Comparison of ENCODE assay signal across 1 cellular context in the genomic region with DNA sequence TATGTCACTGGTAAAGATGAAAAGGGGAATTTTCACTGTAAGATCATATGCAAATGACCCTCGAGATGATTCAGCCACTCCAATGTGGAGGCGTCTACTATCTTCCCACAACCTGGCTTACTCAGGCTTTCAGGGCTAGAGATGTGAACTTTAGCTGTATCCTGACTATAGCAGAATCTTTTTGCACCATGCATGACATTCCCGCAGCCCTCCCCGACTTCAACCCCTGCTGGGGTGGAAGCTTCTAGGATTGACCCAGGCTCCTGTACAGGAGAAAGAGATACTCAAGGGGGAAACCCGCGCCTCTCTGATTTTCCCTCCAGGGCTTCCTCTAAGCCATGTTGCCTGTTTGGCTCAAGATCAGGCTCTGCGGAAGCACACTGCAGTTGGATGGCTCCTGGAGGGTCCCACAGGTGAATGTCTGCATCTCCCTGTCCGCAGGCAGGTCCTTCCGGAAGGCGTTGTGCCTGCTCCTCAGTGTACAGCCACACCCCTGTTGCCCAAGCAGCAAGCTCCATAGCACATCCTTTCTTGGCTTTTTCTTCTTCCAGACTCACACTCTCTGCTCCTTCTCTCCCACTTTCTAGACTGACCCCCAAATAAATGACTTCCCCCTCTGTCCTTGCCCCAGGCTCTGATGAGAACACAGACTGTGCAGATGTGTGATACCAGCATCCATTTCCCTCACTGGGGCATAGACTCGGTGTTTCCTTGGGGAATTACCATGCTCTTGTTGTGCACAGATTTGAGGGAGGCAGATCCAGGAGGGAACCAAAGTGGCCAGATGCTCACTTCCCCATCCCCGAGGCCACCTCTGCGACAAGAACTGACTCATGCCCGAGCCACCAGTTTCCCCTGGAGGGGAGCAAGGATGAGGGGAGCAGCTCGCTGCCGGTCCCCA.
TF ChIP-seq lines count a peak whose summit lies in the region.

No MANE protein-coding gene starts in this region.

TF ChIP-seq in GM12878, 131 proteins besides CTCF, POLR2A, EP300 and RAD21 (continued from another document and continues in another):
- TF ChIP-seq MAX (IDR thresholded peaks at IDR 0.05; ENCODE audit: low read depth, low read length) = no peak
- TF ChIP-seq, protein P1, sequence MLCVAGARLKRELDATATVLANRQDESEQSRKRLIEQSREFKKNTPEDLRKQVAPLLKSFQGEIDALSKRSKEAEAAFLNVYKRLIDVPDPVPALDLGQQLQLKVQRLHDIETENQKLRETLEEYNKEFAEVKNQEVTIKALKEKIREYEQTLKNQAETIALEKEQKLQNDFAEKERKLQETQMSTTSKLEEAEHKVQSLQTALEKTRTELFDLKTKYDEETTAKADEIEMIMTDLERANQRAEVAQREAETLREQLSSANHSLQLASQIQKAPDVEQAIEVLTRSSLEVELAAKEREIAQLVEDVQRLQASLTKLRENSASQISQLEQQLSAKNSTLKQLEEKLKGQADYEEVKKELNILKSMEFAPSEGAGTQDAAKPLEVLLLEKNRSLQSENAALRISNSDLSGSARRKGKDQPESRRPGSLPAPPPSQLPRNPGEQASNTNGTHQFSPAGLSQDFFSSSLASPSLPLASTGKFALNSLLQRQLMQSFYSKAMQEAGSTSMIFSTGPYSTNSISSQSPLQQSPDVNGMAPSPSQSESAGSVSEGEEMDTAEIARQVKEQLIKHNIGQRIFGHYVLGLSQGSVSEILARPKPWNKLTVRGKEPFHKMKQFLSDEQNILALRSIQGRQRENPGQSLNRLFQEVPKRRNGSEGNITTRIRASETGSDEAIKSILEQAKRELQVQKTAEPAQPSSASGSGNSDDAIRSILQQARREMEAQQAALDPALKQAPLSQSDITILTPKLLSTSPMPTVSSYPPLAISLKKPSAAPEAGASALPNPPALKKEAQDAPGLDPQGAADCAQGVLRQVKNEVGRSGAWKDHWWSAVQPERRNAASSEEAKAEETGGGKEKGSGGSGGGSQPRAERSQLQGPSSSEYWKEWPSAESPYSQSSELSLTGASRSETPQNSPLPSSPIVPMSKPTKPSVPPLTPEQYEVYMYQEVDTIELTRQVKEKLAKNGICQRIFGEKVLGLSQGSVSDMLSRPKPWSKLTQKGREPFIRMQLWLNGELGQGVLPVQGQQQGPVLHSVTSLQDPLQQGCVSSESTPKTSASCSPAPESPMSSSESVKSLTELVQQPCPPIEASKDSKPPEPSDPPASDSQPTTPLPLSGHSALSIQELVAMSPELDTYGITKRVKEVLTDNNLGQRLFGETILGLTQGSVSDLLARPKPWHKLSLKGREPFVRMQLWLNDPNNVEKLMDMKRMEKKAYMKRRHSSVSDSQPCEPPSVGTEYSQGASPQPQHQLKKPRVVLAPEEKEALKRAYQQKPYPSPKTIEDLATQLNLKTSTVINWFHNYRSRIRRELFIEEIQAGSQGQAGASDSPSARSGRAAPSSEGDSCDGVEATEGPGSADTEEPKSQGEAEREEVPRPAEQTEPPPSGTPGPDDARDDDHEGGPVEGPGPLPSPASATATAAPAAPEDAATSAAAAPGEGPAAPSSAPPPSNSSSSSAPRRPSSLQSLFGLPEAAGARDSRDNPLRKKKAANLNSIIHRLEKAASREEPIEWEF (IDR thresholded peaks at IDR 0.05; ENCODE audit: insufficient replicate concordance, low read depth, low read length) = no peak
- TF ChIP-seq NFIC (IDR thresholded peaks at IDR 0.05; ENCODE audit: low read depth, low read length) = no peak
- TF ChIP-seq ZNF207 (IDR thresholded peaks at IDR 0.05; ENCODE audit: borderline replicate concordance) = no peak
- TF ChIP-seq CBX5 (IDR thresholded peaks at IDR 0.05; ENCODE audit: low read depth) = no peak
- 0 out of 2 replicates have a peak, but pooled peaks have one; percentile 36 for TF ChIP-seq IKZF1 (conservative IDR thresholded peaks at IDR 0.05)
- no peak for TF ChIP-seq CHD4 (IDR thresholded peaks at IDR 0.05)
- no peak for TF ChIP-seq SMC3 (IDR thresholded peaks at IDR 0.05; ENCODE audit: borderline replicate concordance, low read length)
- no peak for TF ChIP-seq PAX8 (IDR thresholded peaks at IDR 0.05)
- no peak for TF ChIP-seq SMAD5 (IDR thresholded peaks at IDR 0.05; ENCODE audit: low read depth)
- TF ChIP-seq ZNF217 (IDR thresholded peaks at IDR 0.05) = no peak
- TF ChIP-seq, protein P2, sequence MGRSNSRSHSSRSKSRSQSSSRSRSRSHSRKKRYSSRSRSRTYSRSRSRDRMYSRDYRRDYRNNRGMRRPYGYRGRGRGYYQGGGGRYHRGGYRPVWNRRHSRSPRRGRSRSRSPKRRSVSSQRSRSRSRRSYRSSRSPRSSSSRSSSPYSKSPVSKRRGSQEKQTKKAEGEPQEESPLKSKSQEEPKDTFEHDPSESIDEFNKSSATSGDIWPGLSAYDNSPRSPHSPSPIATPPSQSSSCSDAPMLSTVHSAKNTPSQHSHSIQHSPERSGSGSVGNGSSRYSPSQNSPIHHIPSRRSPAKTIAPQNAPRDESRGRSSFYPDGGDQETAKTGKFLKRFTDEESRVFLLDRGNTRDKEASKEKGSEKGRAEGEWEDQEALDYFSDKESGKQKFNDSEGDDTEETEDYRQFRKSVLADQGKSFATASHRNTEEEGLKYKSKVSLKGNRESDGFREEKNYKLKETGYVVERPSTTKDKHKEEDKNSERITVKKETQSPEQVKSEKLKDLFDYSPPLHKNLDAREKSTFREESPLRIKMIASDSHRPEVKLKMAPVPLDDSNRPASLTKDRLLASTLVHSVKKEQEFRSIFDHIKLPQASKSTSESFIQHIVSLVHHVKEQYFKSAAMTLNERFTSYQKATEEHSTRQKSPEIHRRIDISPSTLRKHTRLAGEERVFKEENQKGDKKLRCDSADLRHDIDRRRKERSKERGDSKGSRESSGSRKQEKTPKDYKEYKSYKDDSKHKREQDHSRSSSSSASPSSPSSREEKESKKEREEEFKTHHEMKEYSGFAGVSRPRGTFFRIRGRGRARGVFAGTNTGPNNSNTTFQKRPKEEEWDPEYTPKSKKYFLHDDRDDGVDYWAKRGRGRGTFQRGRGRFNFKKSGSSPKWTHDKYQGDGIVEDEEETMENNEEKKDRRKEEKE (IDR thresholded peaks at IDR 0.05) = no peak
- no peak for TF ChIP-seq ZSCAN29 (IDR thresholded peaks at IDR 0.05)
- TF ChIP-seq CHD1 (IDR thresholded peaks at IDR 0.05; ENCODE audit: low read depth, low read length) = no peak
- no peak for TF ChIP-seq CHD2 (IDR thresholded peaks at IDR 0.05; ENCODE audit: borderline replicate concordance, low read depth, low read length)
- TF ChIP-seq, protein P3, sequence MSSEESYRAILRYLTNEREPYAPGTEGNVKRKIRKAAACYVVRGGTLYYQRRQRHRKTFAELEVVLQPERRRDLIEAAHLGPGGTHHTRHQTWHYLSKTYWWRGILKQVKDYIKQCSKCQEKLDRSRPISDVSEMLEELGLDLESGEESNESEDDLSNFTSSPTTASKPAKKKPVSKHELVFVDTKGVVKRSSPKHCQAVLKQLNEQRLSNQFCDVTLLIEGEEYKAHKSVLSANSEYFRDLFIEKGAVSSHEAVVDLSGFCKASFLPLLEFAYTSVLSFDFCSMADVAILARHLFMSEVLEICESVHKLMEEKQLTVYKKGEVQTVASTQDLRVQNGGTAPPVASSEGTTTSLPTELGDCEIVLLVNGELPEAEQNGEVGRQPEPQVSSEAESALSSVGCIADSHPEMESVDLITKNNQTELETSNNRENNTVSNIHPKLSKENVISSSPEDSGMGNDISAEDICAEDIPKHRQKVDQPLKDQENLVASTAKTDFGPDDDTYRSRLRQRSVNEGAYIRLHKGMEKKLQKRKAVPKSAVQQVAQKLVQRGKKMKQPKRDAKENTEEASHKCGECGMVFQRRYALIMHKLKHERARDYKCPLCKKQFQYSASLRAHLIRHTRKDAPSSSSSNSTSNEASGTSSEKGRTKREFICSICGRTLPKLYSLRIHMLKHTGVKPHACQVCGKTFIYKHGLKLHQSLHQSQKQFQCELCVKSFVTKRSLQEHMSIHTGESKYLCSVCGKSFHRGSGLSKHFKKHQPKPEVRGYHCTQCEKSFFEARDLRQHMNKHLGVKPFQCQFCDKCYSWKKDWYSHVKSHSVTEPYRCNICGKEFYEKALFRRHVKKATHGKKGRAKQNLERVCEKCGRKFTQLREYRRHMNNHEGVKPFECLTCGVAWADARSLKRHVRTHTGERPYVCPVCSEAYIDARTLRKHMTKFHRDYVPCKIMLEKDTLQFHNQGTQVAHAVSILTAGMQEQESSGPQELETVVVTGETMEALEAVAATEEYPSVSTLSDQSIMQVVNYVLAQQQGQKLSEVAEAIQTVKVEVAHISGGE (CRISPR knock-in tag; IDR thresholded peaks at IDR 0.05) = no peak
- TF ChIP-seq PML (IDR thresholded peaks at IDR 0.05; ENCODE audit: low read length) = no peak
- TF ChIP-seq RBBP5 (conservative IDR thresholded peaks at IDR 0.05) = no peak
- no peak for TF ChIP-seq BRCA1 (IDR thresholded peaks at IDR 0.05; ENCODE audit: low read depth, low read length)
- TF ChIP-seq ATF7 (IDR thresholded peaks at IDR 0.05; ENCODE audit: low read depth) = no peak
- no peak for TF ChIP-seq ZNF274 (IDR thresholded peaks at IDR 0.05; ENCODE audit: insufficient read depth, insufficient read length)
- no peak for TF ChIP-seq HDGF (IDR thresholded peaks at IDR 0.05)
- no peak for TF ChIP-seq NR2C1 (IDR thresholded peaks at IDR 0.05)
- no peak for TF ChIP-seq SREBF1 (IDR thresholded peaks at IDR 0.05; ENCODE audit: low read length)
- TF ChIP-seq IRF3 (IDR thresholded peaks at IDR 0.05) = no peak
- TF ChIP-seq BHLHE40 (IDR thresholded peaks at IDR 0.05; ENCODE audit: borderline replicate concordance in 1 of 2, low read depth in 2 of 2, low read length in 1 of 2) = no peak
- TF ChIP-seq MEF2B (IDR thresholded peaks at IDR 0.05; ENCODE audit: partially characterized antibody, poor library complexity, severe bottlenecking) = peak; percentile 60
- TF ChIP-seq FOS (IDR thresholded peaks at IDR 0.05; ENCODE audit: borderline replicate concordance, extremely low read depth, insufficient read length) = no peak
- TF ChIP-seq JUNB (IDR thresholded peaks at IDR 0.05) = peak; percentile 21; the same call in 1 of the 2 replicates
- no peak for TF ChIP-seq WRNIP1 (IDR thresholded peaks at IDR 0.05; ENCODE audit: borderline replicate concordance, low read depth, low read length)
- no peak for TF ChIP-seq NR2C2 (IDR thresholded peaks at IDR 0.05; ENCODE audit: borderline replicate concordance, control insufficient read depth, insufficient read length, low read depth)
- no peak for TF ChIP-seq BCL11A (IDR thresholded peaks at IDR 0.05; ENCODE audit: low read depth, low read length)
- no peak for TF ChIP-seq CBX3 (IDR thresholded peaks at IDR 0.05; ENCODE audit: borderline replicate concordance, low read depth)
- no peak for TF ChIP-seq MXI1 (IDR thresholded peaks at IDR 0.05; ENCODE audit: low read depth, low read length)
- TF ChIP-seq, protein P4, sequence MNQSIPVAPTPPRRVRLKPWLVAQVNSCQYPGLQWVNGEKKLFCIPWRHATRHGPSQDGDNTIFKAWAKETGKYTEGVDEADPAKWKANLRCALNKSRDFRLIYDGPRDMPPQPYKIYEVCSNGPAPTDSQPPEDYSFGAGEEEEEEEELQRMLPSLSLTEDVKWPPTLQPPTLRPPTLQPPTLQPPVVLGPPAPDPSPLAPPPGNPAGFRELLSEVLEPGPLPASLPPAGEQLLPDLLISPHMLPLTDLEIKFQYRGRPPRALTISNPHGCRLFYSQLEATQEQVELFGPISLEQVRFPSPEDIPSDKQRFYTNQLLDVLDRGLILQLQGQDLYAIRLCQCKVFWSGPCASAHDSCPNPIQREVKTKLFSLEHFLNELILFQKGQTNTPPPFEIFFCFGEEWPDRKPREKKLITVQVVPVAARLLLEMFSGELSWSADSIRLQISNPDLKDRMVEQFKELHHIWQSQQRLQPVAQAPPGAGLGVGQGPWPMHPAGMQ (IDR thresholded peaks at IDR 0.05; ENCODE audit: borderline replicate concordance) = no peak
- TF ChIP-seq SPI1 (IDR thresholded peaks at IDR 0.05; ENCODE audit: borderline replicate concordance, insufficient read depth, low read depth, low read length) = peak; percentile 58; the same call in 1 of the 2 replicates
- TF ChIP-seq, protein P5, sequence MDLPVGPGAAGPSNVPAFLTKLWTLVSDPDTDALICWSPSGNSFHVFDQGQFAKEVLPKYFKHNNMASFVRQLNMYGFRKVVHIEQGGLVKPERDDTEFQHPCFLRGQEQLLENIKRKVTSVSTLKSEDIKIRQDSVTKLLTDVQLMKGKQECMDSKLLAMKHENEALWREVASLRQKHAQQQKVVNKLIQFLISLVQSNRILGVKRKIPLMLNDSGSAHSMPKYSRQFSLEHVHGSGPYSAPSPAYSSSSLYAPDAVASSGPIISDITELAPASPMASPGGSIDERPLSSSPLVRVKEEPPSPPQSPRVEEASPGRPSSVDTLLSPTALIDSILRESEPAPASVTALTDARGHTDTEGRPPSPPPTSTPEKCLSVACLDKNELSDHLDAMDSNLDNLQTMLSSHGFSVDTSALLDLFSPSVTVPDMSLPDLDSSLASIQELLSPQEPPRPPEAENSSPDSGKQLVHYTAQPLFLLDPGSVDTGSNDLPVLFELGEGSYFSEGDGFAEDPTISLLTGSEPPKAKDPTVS (IDR thresholded peaks at IDR 0.05; ENCODE audit: low read depth, low read length) = no peak
- no peak for TF ChIP-seq TAF1 (IDR thresholded peaks at IDR 0.05; ENCODE audit: borderline replicate concordance, low read depth, low read length)
- TF ChIP-seq GATAD2B (conservative IDR thresholded peaks at IDR 0.05; ENCODE audit: low read depth) = no peak
- TF ChIP-seq, protein P6, sequence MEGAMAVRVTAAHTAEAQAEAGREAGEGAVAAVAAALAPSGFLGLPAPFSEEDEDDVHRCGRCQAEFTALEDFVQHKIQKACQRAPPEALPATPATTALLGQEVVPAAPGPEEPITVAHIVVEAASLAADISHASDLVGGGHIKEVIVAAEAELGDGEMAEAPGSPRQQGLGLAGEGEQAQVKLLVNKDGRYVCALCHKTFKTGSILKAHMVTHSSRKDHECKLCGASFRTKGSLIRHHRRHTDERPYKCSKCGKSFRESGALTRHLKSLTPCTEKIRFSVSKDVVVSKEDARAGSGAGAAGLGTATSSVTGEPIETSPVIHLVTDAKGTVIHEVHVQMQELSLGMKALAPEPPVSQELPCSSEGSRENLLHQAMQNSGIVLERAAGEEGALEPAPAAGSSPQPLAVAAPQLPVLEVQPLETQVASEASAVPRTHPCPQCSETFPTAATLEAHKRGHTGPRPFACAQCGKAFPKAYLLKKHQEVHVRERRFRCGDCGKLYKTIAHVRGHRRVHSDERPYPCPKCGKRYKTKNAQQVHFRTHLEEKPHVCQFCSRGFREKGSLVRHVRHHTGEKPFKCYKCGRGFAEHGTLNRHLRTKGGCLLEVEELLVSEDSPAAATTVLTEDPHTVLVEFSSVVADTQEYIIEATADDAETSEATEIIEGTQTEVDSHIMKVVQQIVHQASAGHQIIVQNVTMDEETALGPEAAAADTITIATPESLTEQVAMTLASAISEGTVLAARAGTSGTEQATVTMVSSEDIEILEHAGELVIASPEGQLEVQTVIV (IDR thresholded peaks at IDR 0.05; ENCODE audit: borderline replicate concordance, partially characterized antibody) = no peak
- no peak for TF ChIP-seq POLR2AphosphoS5 (IDR thresholded peaks at IDR 0.05; ENCODE audit: low read length)
